ENCODE assay signal across 31 cellular contexts in genomic region chr2:129067070-129067469, GRCh38.
"Had no signal": no experiment of that assay in that cellular context is flagged by ENCODE, and none has a peak within 500 bp of the region (broad histone marks: within the 10 kb centered on the region; RNA-seq: fewer than 3 reads in every experiment).

No MANE protein-coding gene starts in this region.

- H3K36me3 ChIP-seq: neural progenitor cell, ovary, spleen, suprapubic skin, tibial artery, transverse colon, upper lobe of right lung, vagina had no signal

- H3K4me3 Mint-ChIP-seq: natural killer cell; nephron; neural progenitor cell; stimulated activated memory B cell treated with anti-CD40 and anti-IgM and Interleukin-4, amounts not matched to agents 10 μg/mL and 1 μg/mL and 100 μg/mL, for 72 hours; stimulated activated naive CD8-positive, alpha-beta T cell treated with anti-CD3 and anti-CD28 coated beads, Interleukin-15, amount 100 ng/mL, for 72 hours; type B pancreatic cell had no signal

- H3K27me3 Mint-ChIP-seq: stimulated activated memory B cell treated with anti-CD40 and anti-IgM and Interleukin-4, amounts not matched to agents 10 μg/mL and 1 μg/mL and 100 μg/mL, for 72 hours; stimulated activated naive CD8-positive, alpha-beta T cell treated with anti-CD3 and anti-CD28 coated beads, Interleukin-15, amount 100 ng/mL, for 72 hours had no signal

- ATAC-seq: psoas muscle; right cardiac atrium; sciatic nerve; stimulated activated memory B cell treated with anti-CD40 and anti-IgM and Interleukin-4, amounts not matched to agents 10 μg/mL and 1 μg/mL and 100 μg/mL, for 72 hours; stimulated activated naive CD8-positive, alpha-beta T cell treated with anti-CD3 and anti-CD28 coated beads, Interleukin-15, Interleukin-2, amounts not matched to agents 100 U/mL and 50 U/mL, for 24 hours; upper lobe of right lung had no signal

- H3K9me3 Mint-ChIP-seq: natural killer cell; nephron; neural progenitor cell; stimulated activated memory B cell treated with anti-CD40 and anti-IgM and Interleukin-4, amounts not matched to agents 10 μg/mL and 1 μg/mL and 100 μg/mL, for 72 hours; stimulated activated naive CD8-positive, alpha-beta T cell treated with anti-CD3 and anti-CD28 coated beads, Interleukin-15, amount 100 ng/mL, for 72 hours; type B pancreatic cell had no signal

- H3K4me2 ChIP-seq: neural progenitor cell, smooth muscle cell had no signal

- H3K4me1 ChIP-seq: neural progenitor cell, parathyroid adenoma, psoas muscle, spleen, suprapubic skin, testis, tibial artery, upper lobe of right lung, vagina had no signal

- DNase-seq: natural killer cell; occipital lobe; ovary; posterior cingulate gyrus; psoas muscle; right cardiac atrium; spleen; stimulated activated CD4-positive, alpha-beta T cell treated with anti-CD3 and anti-CD28 coated beads, Interleukin-12 subunit alpha, Interleukin-12 subunit beta, amount 100 ng/mL, for 4 hours; stimulated activated CD4-positive, alpha-beta T cell treated with anti-CD3 and anti-CD28 coated beads, Interleukin-1b, Interleukin-23, amount 100 ng/mL, for 48 hours; stimulated activated CD4-positive, alpha-beta T cell treated with anti-CD3 and anti-CD28 coated beads, Interleukin-4, amount 100 ng/mL, for 1 hour; stimulated activated CD4-positive, alpha-beta T cell treated with anti-CD3 and anti-CD28 coated beads, Interleukin-4, amount 100 ng/mL, for 4 hours; stimulated activated CD8-positive, alpha-beta memory T cell treated with anti-CD3 and anti-CD28 coated beads, Interleukin-4, amount 100 ng/mL, for 48 hours; stimulated activated naive CD4-positive, alpha-beta T cell; stimulated activated naive CD8-positive, alpha-beta T cell treated with anti-CD3 and anti-CD28 coated beads, Interleukin-15, amount 100 ng/mL, for 72 hours; stimulated activated naive CD8-positive, alpha-beta T cell treated with anti-CD3 and anti-CD28 coated beads, Interleukin-15, Interleukin-2, amounts not matched to agents 100 U/mL and 50 U/mL, for 24 hours; substantia nigra; testis; tibial artery; transverse colon; upper lobe of right lung had no signal

- H3K4me3 ChIP-seq: neural progenitor cell, ovary, psoas muscle, skin epidermis, smooth muscle cell, spleen, suprapubic skin, testis, tibial artery, transverse colon, upper lobe of right lung, vagina had no signal

- H3K79me2 ChIP-seq: parathyroid adenoma had no signal

- H3K36me3 Mint-ChIP-seq: natural killer cell; neural progenitor cell; stimulated activated memory B cell treated with anti-CD40 and anti-IgM and Interleukin-4, amounts not matched to agents 10 μg/mL and 1 μg/mL and 100 μg/mL, for 72 hours; type B pancreatic cell had no signal

- H3K4me1 Mint-ChIP-seq: natural killer cell; nephron; stimulated activated memory B cell treated with anti-CD40 and anti-IgM and Interleukin-4, amounts not matched to agents 10 μg/mL and 1 μg/mL and 100 μg/mL, for 72 hours; stimulated activated naive CD8-positive, alpha-beta T cell treated with anti-CD3 and anti-CD28 coated beads, Interleukin-15, amount 100 ng/mL, for 72 hours had no signal

- H3K9me3 ChIP-seq: ovary, psoas muscle, spleen, suprapubic skin, testis, tibial artery, transverse colon, upper lobe of right lung, vagina had no signal

- H2AFZ ChIP-seq: neural progenitor cell, parathyroid adenoma had no signal

- H3K9ac ChIP-seq: neural progenitor cell, parathyroid adenoma had no signal

- H3K27me3 ChIP-seq: neural progenitor cell, ovary, suprapubic skin, testis, tibial artery, transverse colon, upper lobe of right lung, vagina had no signal

- H3K27ac ChIP-seq: neural progenitor cell, ovary, parathyroid adenoma, psoas muscle, skin epidermis, spleen, suprapubic skin, testis, tibial artery, transverse colon, upper lobe of right lung, vagina had no signal

- H3K27ac Mint-ChIP-seq: natural killer cell; nephron; neural progenitor cell; progenitor cell of endocrine pancreas; stimulated activated memory B cell treated with anti-CD40 and anti-IgM and Interleukin-4, amounts not matched to agents 10 μg/mL and 1 μg/mL and 100 μg/mL, for 72 hours; stimulated activated naive CD8-positive, alpha-beta T cell treated with anti-CD3 and anti-CD28 coated beads, Interleukin-15, amount 100 ng/mL, for 72 hours; type B pancreatic cell had no signal
